ENCODE assay signal across 9 cellular contexts in the genomic region with DNA sequence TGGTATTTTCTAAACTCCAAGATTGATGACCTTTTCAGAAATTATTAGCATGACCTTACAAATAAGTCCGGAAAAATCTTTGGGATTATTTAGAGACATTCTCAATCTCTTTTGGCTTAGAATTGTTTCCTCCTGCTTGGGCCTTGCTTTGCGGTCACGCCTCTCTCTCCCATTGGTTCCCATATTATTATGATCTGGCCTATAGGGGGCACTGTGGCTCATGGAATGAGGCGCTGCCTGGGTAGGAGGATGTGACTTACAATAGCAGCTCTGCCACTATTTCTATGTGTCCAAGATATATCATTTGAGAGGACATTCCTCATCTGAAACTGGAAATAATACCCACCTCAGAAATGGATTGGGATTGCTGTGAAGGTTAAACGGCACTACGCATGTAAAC.
DNase-seq lines count a peak whose midpoint lies in the region; ATAC-seq and TF ChIP-seq lines count a peak whose summit lies in the region.
"Had no signal": no experiment of that assay in that cellular context is flagged by ENCODE, and none has a peak within 500 bp of the region (broad histone marks: within the 10 kb centered on the region; RNA-seq: fewer than 3 reads in every experiment).

No MANE protein-coding gene starts in this region.

- TF ChIP-seq CTCF in choroid plexus epithelial cell (conservative IDR thresholded peaks at IDR 0.05; ENCODE audit: low read depth, low read length) = peak; percentile 53

- DNase-seq in DMS53 (lab: John Stamatoyannopoulos, UW) (peak; percentile 78), NCI-H226 (peak; percentile 28), choroid plexus epithelial cell (ENCODE audit: low read depth) (peak; percentile 61), pons (ENCODE audit: low spot score) (peak; percentile 75), mesenteric fat pad (ENCODE audit: low spot score) (no peak)
- no peak for DNase-seq in effector CD8-positive, alpha-beta T cell (lab: John Stamatoyannopoulos, UW)
- DNase-seq in effector CD4-positive, alpha-beta T cell = no peak

- H3K4me3 ChIP-seq in choroid plexus epithelial cell (ENCODE audit: low read depth, low read length) = no peak overlapping the region
- H3K4me3 ChIP-seq: thoracic aorta had no signal

- ATAC-seq in GM21619 (IDR thresholded peaks at IDR 0.05; ENCODE audit: unreplicated experiment) = peak; percentile 56

Comparison
In these comparisons a context has a peak if more than half of its experiments do, and no peak if none do; other contexts are left out.
1. DNase-seq: peak in DMS53 (single experiment), NCI-H226 (single experiment), choroid plexus epithelial cell (single experiment) and pons (single experiment); none in effector CD8-positive, alpha-beta T cell (single experiment), mesenteric fat pad (single experiment) and effector CD4-positive, alpha-beta T cell (single experiment).